ENCODE assay signal across 8 cellular contexts in the genomic region with DNA sequence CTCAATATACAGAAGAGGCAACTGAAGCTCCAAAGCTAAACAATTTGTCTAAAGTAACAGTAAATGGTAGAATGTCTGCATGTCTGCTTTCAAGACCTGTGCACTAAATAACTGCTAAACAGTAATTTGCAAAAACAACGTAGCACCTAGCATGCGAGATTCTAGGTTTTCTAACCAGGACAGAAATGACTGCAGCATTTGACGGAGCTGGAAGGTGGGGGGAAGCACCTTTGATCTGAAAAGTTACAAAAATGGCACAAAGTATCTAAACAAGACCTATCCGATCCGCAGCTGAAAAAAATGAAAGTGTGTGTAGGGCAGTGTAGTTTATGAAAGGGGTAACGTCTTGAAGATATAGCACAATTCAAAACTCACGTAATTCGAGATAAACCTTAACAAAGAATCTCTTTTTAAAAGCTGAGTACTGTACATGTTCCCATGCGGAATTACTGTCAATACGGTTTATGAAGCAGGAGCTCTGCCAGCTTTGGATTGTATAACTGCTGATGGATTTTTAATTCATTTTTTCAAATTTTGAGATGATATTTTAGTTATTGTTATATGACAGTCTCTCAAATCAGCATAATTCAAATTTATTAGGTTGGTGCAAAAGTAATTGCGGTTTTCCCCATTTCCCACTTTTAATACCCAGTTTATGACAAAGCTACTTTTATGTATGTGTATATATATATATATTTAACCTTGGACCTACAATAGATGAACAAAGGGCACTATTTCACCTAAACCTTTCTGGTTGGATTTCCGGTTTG. TPM values are rescaled to one million over a fixed set of nuclear protein-coding genes. Genes with fewer than 3 reads are reported as not detected.
A peak's percentile ranks its signal among the peaks of the same experiment; 100 is the strongest.
DNase-seq lines count a peak whose midpoint lies in the region; ATAC-seq and TF ChIP-seq lines count a peak whose summit lies in the region.

No MANE protein-coding gene starts in this region.

- no peaks in the 10 kb centered on the region for H3K9me3 ChIP-seq in CD4-positive, alpha-beta memory T cell (ENCODE audit: control insufficient read depth in 1 of 2, low read length in 2 of 2)
- no peaks in the 10 kb centered on the region for H3K9me3 ChIP-seq in colonic mucosa
- H3K9me3 ChIP-seq in neural cell (ENCODE audit: low read length), result no peaks in the 10 kb centered on the region

- no peaks in the 10 kb centered on the region for H3K27me3 Mint-ChIP-seq in CD4-positive, alpha-beta memory T cell

- H3K79me2 ChIP-seq in neural cell (replicated peaks; ENCODE audit: insufficient read depth, low read length), result no peaks in the 10 kb centered on the region

- H3K9me3 Mint-ChIP-seq in CD4-positive, alpha-beta memory T cell, result no peaks in the 10 kb centered on the region

- H3K36me3 ChIP-seq in CD4-positive, alpha-beta memory T cell (ENCODE audit: insufficient read depth, low read length), result no peaks in the 10 kb centered on the region
- H3K36me3 ChIP-seq in colonic mucosa, result no peaks in the 10 kb centered on the region
- H3K36me3 ChIP-seq in neural cell (ENCODE audit: insufficient read depth, low read length), result no peaks in the 10 kb centered on the region

- no peaks in the 10 kb centered on the region for H3K36me3 Mint-ChIP-seq in CD4-positive, alpha-beta memory T cell

- CTCF ChIA-PET in CD4-positive, alpha-beta memory T cell (lab: Charles Lee; ENCODE audit: partially characterized antibody), result interaction anchor here (0.6 to 9.3 kb wide), 14 partner anchors 9 to 418 kb away, joined by 3 to 142 read pairs (median 4); no protein-coding TSS in a partner anchor

- no peak overlapping the region for H2AFZ ChIP-seq in neural cell (ENCODE audit: low read depth, low read length)

- no peak for TF ChIP-seq RAD21 in neural cell (conservative IDR thresholded peaks at IDR 0.05)

- no peaks in the 10 kb centered on the region for H3K27me3 ChIP-seq in CD4-positive, alpha-beta memory T cell (ENCODE audit: insufficient read depth, low read length)
- H3K27me3 ChIP-seq in colonic mucosa, result no peaks in the 10 kb centered on the region
- peaks cover 15% of the 10 kb centered on the region for H3K27me3 ChIP-seq in neural cell (ENCODE audit: insufficient read depth, low read depth, low read length)

- ATAC-seq in HG02970 (IDR thresholded peaks at IDR 0.05; ENCODE audit: low FRiP score, unreplicated experiment), result no peak
- ATAC-seq in GM19397 (IDR thresholded peaks at IDR 0.05; ENCODE audit: unreplicated experiment), result no peak

- H3K4me1 Mint-ChIP-seq in CD4-positive, alpha-beta memory T cell, result peaks cover 40 to 68% (median 53%) of the 10 kb centered on the region in 4 donors

- TF ChIP-seq CTCF in colonic mucosa (IDR thresholded peaks at IDR 0.05) (no peak), neural cell (IDR thresholded peaks at IDR 0.05; ENCODE audit: poor library complexity, severe bottlenecking) (no peak)

- H3K27ac Mint-ChIP-seq in CD4-positive, alpha-beta memory T cell, result peak overlapping the region; percentile 85 to 97 (median 95)

- H3K27ac ChIP-seq in CD4-positive, alpha-beta memory T cell (ENCODE audit: low read depth, low read length), result peak overlapping the region; percentile 64
- peak overlapping the region; percentile 3 for H3K27ac ChIP-seq in colonic mucosa
- no peak overlapping the region for H3K27ac ChIP-seq in neural cell (ENCODE audit: low read length)

- intact Hi-C loops in CD4-positive, alpha-beta memory T cell (cut with micrococcal nuclease), result no loop called here
- intact Hi-C loops in colonic mucosa (cut with DNase I), result no loop called here

- POLR2A ChIA-PET in CD4-positive, alpha-beta memory T cell (lab: Charles Lee; ENCODE audit: partially characterized antibody), result interaction anchor here (0.9 to 8.9 kb wide), 23 partner anchors 19 to 571 kb away, joined by 3 to 107 read pairs (median 5); a partner anchor contains a TSS

- H3K4me2 ChIP-seq in neural cell (ENCODE audit: low read length), result peak overlapping the region; percentile 92

- H4K20me1 ChIP-seq in neural cell (ENCODE audit: insufficient read depth), result no peaks in the 10 kb centered on the region

- no peaks in the 10 kb centered on the region for H3K9me2 ChIP-seq in neural cell (ENCODE audit: insufficient read depth, low read length)

- H3K4me3 ChIP-seq in CD4-positive, alpha-beta memory T cell (ENCODE audit: low read length in 2 of 2), result peak overlapping the region; percentile 34 to 57
- H3K4me3 ChIP-seq in Jurkat, Clone E6-1 (ENCODE audit: low read length), result peak overlapping the region; percentile 57
- H3K4me3 ChIP-seq in colonic mucosa (peak overlapping the region; percentile 28), neural cell (ENCODE audit: low read length) (peak overlapping the region; percentile 74)

- peaks cover 63% of the 10 kb centered on the region for H3K4me1 ChIP-seq in CD4-positive, alpha-beta memory T cell (ENCODE audit: insufficient read depth, low read length)
- peaks cover 7% of the 10 kb centered on the region for H3K4me1 ChIP-seq in colonic mucosa

- TF ChIP-seq EP300 in neural cell (conservative IDR thresholded peaks at IDR 0.05; ENCODE audit: poor library complexity, severe bottlenecking), result no peak

- peak overlapping the region; percentile 76 to 92 (median 86) for H3K4me3 Mint-ChIP-seq in CD4-positive, alpha-beta memory T cell

- DNase-seq in CD4-positive, alpha-beta memory T cell, result no peak
- no peak for DNase-seq in Jurkat, Clone E6-1 (ENCODE audit: low read depth, low spot score)
- DNase-seq in colonic mucosa (no peak), NCI-H2029 treated with DMSO at 0.1 percent for 48 hours (lab: John Stamatoyannopoulos, UW) (no peak)
- DNase-seq in effector CD4-positive, alpha-beta T cell, result no peak

- H3F3A ChIP-seq in neural cell (ENCODE audit: insufficient read depth, low read length, poor library complexity, severe bottlenecking), result no peaks in the 10 kb centered on the region

- peak overlapping the region; percentile 54 to 88 for H3K9ac ChIP-seq in colonic mucosa (ENCODE audit: low read depth in 2 of 2, low read length in 2 of 2)
- no peak overlapping the region for H3K9ac ChIP-seq in neural cell (ENCODE audit: low read length)

TF ChIP-seq in neural cell, 6 proteins besides CTCF, POLR2A, EP300 and RAD21:
- no peak for TF ChIP-seq POLR2AphosphoS5 (IDR thresholded peaks at IDR 0.05)
- no peak for TF ChIP-seq MXI1 (conservative IDR thresholded peaks at IDR 0.05; ENCODE audit: poor library complexity, severe bottlenecking)
- no peak for TF ChIP-seq TAF1 (IDR thresholded peaks at IDR 0.05; ENCODE audit: low read depth)
- TF ChIP-seq, protein P1, sequence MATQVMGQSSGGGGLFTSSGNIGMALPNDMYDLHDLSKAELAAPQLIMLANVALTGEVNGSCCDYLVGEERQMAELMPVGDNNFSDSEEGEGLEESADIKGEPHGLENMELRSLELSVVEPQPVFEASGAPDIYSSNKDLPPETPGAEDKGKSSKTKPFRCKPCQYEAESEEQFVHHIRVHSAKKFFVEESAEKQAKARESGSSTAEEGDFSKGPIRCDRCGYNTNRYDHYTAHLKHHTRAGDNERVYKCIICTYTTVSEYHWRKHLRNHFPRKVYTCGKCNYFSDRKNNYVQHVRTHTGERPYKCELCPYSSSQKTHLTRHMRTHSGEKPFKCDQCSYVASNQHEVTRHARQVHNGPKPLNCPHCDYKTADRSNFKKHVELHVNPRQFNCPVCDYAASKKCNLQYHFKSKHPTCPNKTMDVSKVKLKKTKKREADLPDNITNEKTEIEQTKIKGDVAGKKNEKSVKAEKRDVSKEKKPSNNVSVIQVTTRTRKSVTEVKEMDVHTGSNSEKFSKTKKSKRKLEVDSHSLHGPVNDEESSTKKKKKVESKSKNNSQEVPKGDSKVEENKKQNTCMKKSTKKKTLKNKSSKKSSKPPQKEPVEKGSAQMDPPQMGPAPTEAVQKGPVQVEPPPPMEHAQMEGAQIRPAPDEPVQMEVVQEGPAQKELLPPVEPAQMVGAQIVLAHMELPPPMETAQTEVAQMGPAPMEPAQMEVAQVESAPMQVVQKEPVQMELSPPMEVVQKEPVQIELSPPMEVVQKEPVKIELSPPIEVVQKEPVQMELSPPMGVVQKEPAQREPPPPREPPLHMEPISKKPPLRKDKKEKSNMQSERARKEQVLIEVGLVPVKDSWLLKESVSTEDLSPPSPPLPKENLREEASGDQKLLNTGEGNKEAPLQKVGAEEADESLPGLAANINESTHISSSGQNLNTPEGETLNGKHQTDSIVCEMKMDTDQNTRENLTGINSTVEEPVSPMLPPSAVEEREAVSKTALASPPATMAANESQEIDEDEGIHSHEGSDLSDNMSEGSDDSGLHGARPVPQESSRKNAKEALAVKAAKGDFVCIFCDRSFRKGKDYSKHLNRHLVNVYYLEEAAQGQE (IDR thresholded peaks at IDR 0.05; ENCODE audit: borderline replicate concordance), result no peak
- no peak for TF ChIP-seq EZH2 (IDR thresholded peaks at IDR 0.05; ENCODE audit: borderline replicate concordance, insufficient read depth, low read length, poor library complexity, severe bottlenecking)
- no peak for TF ChIP-seq SMC3 (conservative IDR thresholded peaks at IDR 0.05; ENCODE audit: poor library complexity)

RNA-seq across cellular contexts. Expression of a gene that starts 1.1 kb away (rescaled TPM):
- total RNA-seq in CD4-positive, alpha-beta memory T cell, result 10 to 100 TPM; 11.9 to 12.3 TPM
- 1 to 10 TPM; 4.4 to 7.9 TPM for polyA plus RNA-seq in CD4-positive, alpha-beta memory T cell
- 6.2 TPM for polyA plus RNA-seq in Jurkat, Clone E6-1 (2012; ENCODE audit: insufficient read depth, insufficient read length)
- 10 to 100 TPM; 77.1 to 79.1 TPM for total RNA-seq in colonic mucosa
- polyA plus RNA-seq in neural cell, result 8.3 and 17.8 TPM in 2 replicates
- 4.1 and 6.1 TPM in 2 replicates for polyA minus RNA-seq in neural cell

RNA-seq across cellular contexts. Expression of a gene that starts 53.8 kb away (rescaled TPM):
- 100 to 1,000 TPM; 182 to 183 TPM for total RNA-seq in CD4-positive, alpha-beta memory T cell
- 100 to 1,000 TPM; 193 to 220 TPM for polyA plus RNA-seq in CD4-positive, alpha-beta memory T cell
- polyA plus RNA-seq in Jurkat, Clone E6-1 (2012; ENCODE audit: insufficient read depth, insufficient read length), result 53.8 TPM
- total RNA-seq in colonic mucosa, result 100 to 1,000 TPM; 133 to 168 TPM
- 512 and 539 TPM in 2 replicates for polyA plus RNA-seq in neural cell
- 424 and 461 TPM in 2 replicates for polyA minus RNA-seq in neural cell

Comparison
In these comparisons a context has a peak if more than half of its experiments do, and no peak if none do; other contexts are left out.
1. RNA of a gene that starts 1.1 kb away (total RNA-seq): 77.1 to 79.1 TPM in colonic mucosa; 11.9 to 12.3 TPM in CD4-positive, alpha-beta memory T cell; every median in the first group is over 4 times any median in the second.
2. Peak in every context shown above with its lines, with median percentiles within 50 percentile points of each other: H3K4me3 ChIP-seq.